In the genomic region with DNA sequence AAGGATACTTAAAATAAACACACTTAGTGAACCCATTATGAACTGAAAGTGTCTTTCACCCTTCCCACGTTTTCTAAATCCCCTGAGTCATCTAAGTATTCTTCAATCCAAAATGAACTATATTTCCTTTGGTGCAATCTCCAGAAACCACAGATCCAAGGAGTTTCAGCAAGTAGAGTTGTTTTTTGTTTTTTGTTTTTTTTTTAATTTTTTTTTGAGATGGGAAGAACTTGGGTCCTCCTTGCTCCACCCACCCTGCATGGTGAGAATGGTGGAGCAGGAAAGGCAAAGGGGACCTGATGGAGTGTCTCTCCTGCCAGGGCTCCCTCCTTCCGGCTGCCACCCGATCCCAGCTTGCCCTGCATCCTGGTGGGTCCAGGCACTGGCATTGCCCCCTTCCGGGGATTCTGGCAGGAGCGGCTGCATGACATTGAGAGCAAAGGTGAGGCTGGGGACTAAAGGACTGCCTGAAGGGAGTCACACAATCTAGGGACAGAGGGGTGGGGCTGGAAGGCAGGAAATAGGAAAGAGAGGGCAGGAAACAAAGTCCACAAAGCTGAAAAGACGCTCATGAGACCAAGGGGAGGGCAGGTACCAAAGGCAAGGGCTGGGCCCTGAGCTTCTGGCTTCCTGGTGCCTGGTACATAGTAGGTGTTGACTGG, we compare ENCODE assay signal across 1 cellular context.
TF ChIP-seq lines count a peak whose summit lies in the region.

No MANE protein-coding gene starts in this region.

TF ChIP-seq in K562, 482 proteins besides CTCF, POLR2A, EP300 and RAD21 (continued from another document and continues in another):
- TF ChIP-seq, protein P1, sequence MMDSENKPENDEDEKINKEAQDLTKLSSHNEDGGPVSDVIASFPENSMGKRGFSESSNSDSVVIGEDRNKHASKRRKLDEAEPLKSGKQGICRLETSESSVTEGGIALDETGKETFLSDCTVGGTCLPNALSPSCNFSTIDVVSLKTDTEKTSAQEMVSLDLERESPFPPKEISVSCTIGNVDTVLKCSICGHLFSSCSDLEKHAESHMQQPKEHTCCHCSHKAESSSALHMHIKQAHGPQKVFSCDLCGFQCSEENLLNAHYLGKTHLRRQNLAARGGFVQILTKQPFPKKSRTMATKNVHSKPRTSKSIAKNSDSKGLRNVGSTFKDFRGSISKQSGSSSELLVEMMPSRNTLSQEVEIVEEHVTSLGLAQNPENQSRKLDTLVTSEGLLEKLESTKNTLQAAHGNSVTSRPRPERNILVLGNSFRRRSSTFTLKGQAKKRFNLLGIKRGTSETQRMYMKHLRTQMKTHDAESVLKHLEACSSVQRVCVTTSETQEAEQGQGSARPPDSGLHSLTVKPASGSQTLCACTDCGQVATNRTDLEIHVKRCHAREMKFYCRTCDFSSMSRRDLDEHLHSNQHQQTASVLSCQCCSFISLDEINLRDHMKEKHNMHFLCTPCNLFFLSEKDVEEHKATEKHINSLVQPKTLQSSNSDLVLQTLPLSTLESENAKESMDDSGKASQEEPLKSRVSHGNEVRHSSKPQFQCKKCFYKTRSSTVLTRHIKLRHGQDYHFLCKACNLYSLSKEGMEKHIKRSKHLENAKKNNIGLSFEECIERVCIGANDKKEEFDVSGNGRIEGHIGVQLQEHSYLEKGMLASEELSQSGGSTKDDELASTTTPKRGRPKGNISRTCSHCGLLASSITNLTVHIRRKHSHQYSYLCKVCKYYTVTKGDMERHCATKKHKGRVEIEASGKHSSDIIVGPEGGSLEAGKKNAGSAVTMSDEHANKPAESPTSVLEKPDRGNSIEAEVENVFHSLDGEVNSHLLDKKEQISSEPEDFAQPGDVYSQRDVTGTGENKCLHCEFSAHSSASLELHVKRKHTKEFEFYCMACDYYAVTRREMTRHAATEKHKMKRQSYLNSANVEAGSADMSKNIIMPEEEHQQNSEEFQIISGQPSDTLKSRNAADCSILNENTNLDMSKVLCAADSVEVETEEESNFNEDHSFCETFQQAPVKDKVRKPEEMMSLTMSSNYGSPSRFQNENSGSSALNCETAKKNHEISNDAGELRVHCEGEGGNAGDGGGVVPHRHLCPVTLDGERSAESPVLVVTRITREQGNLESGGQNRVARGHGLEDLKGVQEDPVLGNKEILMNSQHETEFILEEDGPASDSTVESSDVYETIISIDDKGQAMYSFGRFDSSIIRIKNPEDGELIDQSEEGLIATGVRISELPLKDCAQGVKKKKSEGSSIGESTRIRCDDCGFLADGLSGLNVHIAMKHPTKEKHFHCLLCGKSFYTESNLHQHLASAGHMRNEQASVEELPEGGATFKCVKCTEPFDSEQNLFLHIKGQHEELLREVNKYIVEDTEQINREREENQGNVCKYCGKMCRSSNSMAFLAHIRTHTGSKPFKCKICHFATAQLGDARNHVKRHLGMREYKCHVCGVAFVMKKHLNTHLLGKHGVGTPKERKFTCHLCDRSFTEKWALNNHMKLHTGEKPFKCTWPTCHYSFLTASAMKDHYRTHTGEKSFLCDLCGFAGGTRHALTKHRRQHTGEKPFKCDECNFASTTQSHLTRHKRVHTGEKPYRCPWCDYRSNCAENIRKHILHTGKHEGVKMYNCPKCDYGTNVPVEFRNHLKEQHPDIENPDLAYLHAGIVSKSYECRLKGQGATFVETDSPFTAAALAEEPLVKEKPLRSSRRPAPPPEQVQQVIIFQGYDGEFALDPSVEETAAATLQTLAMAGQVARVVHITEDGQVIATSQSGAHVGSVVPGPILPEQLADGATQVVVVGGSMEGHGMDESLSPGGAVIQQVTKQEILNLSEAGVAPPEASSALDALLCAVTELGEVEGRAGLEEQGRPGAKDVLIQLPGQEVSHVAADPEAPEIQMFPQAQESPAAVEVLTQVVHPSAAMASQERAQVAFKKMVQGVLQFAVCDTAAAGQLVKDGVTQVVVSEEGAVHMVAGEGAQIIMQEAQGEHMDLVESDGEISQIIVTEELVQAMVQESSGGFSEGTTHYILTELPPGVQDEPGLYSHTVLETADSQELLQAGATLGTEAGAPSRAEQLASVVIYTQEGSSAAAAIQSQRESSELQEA (IDR thresholded peaks at IDR 0.05; ENCODE audit: low read depth) = no peak
- TF ChIP-seq ZFP30 (CRISPR knock-in tag; IDR thresholded peaks at IDR 0.05; ENCODE audit: borderline replicate concordance) (no peak), POLR2AphosphoS2 (IDR thresholded peaks at IDR 0.05; ENCODE audit: low read length) (0 out of 2 replicates have a peak, but pooled peaks have one; percentile 28), MIER1 (IDR thresholded peaks at IDR 0.05; ENCODE audit: low read depth) (no peak), MAFF (IDR thresholded peaks at IDR 0.05; ENCODE audit: low read length) (peak; percentile 38; the same call in 1 of the 2 replicates), FOSL1 (tag; conservative IDR thresholded peaks at IDR 0.05) (no peak), ZNF263 (CRISPR knock-in tag; IDR thresholded peaks at IDR 0.05; ENCODE audit: borderline replicate concordance) (no peak), NELFE (IDR thresholded peaks at IDR 0.05; ENCODE audit: insufficient read depth, insufficient read length) (no peak), KDM5B (IDR thresholded peaks at IDR 0.05; ENCODE audit: insufficient replicate concordance, low read depth, low read length) (no peak), FOXA3 (CRISPR knock-in tag; conservative IDR thresholded peaks at IDR 0.05 in 1 of 2, IDR thresholded peaks at IDR 0.05 in 1 of 2) (no peak), ZNF695 (CRISPR knock-in tag; IDR thresholded peaks at IDR 0.05) (no peak), NEUROD1 (IDR thresholded peaks at IDR 0.05; ENCODE audit: borderline replicate concordance, low read depth, low read length, partially characterized antibody) (no peak), MAFG (tag; conservative IDR thresholded peaks at IDR 0.05) (peak; percentile 53), SMARCA5 (IDR thresholded peaks at IDR 0.05) (peak; percentile 14; the same call in 1 of the 2 replicates), ZNF384 (IDR thresholded peaks at IDR 0.05; ENCODE audit: low read depth, low read length) (no peak), TRIM24 (IDR thresholded peaks at IDR 0.05) (no peak)
- TF ChIP-seq, protein P2, sequence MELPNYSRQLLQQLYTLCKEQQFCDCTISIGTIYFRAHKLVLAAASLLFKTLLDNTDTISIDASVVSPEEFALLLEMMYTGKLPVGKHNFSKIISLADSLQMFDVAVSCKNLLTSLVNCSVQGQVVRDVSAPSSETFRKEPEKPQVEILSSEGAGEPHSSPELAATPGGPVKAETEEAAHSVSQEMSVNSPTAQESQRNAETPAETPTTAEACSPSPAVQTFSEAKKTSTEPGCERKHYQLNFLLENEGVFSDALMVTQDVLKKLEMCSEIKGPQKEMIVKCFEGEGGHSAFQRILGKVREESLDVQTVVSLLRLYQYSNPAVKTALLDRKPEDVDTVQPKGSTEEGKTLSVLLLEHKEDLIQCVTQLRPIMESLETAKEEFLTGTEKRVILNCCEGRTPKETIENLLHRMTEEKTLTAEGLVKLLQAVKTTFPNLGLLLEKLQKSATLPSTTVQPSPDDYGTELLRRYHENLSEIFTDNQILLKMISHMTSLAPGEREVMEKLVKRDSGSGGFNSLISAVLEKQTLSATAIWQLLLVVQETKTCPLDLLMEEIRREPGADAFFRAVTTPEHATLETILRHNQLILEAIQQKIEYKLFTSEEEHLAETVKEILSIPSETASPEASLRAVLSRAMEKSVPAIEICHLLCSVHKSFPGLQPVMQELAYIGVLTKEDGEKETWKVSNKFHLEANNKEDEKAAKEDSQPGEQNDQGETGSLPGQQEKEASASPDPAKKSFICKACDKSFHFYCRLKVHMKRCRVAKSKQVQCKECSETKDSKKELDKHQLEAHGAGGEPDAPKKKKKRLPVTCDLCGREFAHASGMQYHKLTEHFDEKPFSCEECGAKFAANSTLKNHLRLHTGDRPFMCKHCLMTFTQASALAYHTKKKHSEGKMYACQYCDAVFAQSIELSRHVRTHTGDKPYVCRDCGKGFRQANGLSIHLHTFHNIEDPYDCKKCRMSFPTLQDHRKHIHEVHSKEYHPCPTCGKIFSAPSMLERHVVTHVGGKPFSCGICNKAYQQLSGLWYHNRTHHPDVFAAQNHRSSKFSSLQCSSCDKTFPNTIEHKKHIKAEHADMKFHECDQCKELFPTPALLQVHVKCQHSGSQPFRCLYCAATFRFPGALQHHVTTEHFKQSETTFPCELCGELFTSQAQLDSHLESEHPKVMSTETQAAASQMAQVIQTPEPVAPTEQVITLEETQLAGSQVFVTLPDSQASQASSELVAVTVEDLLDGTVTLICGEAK (IDR thresholded peaks at IDR 0.05) = 0 out of 2 replicates have a peak, but pooled peaks have one; percentile 8
- TF ChIP-seq, protein P2 (CRISPR knock-in tag; IDR thresholded peaks at IDR 0.05) = no peak
- TF ChIP-seq, protein P3, sequence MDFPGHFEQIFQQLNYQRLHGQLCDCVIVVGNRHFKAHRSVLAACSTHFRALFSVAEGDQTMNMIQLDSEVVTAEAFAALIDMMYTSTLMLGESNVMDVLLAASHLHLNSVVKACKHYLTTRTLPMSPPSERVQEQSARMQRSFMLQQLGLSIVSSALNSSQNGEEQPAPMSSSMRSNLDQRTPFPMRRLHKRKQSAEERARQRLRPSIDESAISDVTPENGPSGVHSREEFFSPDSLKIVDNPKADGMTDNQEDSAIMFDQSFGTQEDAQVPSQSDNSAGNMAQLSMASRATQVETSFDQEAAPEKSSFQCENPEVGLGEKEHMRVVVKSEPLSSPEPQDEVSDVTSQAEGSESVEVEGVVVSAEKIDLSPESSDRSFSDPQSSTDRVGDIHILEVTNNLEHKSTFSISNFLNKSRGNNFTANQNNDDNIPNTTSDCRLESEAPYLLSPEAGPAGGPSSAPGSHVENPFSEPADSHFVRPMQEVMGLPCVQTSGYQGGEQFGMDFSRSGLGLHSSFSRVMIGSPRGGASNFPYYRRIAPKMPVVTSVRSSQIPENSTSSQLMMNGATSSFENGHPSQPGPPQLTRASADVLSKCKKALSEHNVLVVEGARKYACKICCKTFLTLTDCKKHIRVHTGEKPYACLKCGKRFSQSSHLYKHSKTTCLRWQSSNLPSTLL (IDR thresholded peaks at IDR 0.05) = 0 out of 2 replicates have a peak, but pooled peaks have one; percentile 60
- TF ChIP-seq, protein P4, sequence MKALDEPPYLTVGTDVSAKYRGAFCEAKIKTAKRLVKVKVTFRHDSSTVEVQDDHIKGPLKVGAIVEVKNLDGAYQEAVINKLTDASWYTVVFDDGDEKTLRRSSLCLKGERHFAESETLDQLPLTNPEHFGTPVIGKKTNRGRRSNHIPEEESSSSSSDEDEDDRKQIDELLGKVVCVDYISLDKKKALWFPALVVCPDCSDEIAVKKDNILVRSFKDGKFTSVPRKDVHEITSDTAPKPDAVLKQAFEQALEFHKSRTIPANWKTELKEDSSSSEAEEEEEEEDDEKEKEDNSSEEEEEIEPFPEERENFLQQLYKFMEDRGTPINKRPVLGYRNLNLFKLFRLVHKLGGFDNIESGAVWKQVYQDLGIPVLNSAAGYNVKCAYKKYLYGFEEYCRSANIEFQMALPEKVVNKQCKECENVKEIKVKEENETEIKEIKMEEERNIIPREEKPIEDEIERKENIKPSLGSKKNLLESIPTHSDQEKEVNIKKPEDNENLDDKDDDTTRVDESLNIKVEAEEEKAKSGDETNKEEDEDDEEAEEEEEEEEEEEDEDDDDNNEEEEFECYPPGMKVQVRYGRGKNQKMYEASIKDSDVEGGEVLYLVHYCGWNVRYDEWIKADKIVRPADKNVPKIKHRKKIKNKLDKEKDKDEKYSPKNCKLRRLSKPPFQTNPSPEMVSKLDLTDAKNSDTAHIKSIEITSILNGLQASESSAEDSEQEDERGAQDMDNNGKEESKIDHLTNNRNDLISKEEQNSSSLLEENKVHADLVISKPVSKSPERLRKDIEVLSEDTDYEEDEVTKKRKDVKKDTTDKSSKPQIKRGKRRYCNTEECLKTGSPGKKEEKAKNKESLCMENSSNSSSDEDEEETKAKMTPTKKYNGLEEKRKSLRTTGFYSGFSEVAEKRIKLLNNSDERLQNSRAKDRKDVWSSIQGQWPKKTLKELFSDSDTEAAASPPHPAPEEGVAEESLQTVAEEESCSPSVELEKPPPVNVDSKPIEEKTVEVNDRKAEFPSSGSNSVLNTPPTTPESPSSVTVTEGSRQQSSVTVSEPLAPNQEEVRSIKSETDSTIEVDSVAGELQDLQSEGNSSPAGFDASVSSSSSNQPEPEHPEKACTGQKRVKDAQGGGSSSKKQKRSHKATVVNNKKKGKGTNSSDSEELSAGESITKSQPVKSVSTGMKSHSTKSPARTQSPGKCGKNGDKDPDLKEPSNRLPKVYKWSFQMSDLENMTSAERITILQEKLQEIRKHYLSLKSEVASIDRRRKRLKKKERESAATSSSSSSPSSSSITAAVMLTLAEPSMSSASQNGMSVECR (CRISPR knock-in tag; IDR thresholded peaks at IDR 0.05) = no peak
- TF ChIP-seq, protein P5, sequence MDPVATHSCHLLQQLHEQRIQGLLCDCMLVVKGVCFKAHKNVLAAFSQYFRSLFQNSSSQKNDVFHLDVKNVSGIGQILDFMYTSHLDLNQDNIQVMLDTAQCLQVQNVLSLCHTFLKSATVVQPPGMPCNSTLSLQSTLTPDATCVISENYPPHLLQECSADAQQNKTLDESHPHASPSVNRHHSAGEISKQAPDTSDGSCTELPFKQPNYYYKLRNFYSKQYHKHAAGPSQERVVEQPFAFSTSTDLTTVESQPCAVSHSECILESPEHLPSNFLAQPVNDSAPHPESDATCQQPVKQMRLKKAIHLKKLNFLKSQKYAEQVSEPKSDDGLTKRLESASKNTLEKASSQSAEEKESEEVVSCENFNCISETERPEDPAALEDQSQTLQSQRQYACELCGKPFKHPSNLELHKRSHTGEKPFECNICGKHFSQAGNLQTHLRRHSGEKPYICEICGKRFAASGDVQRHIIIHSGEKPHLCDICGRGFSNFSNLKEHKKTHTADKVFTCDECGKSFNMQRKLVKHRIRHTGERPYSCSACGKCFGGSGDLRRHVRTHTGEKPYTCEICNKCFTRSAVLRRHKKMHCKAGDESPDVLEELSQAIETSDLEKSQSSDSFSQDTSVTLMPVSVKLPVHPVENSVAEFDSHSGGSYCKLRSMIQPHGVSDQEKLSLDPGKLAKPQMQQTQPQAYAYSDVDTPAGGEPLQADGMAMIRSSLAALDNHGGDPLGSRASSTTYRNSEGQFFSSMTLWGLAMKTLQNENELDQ (CRISPR knock-in tag; IDR thresholded peaks at IDR 0.05; ENCODE audit: borderline replicate concordance) = no peak
